21 cellular contexts compared by ENCODE assay signal in genomic region chr3:151859125-151859741, GRCh38. TPM values are rescaled to one million over a fixed set of nuclear protein-coding genes. Genes with fewer than 3 reads are reported as not detected.
A peak's percentile ranks its signal among the peaks of the same experiment; 100 is the strongest.
DNase-seq lines count a peak whose midpoint lies in the region; ATAC-seq, FAIRE-seq and TF ChIP-seq lines count a peak whose summit lies in the region.
"Had no signal": no experiment of that assay in that cellular context is flagged by ENCODE, and none has a peak within 500 bp of the region (broad histone marks: within the 10 kb centered on the region; RNA-seq: fewer than 3 reads in every experiment).

No MANE protein-coding gene starts in this region.

- H3K36me3 ChIP-seq in RWPE2 (ENCODE audit: low read depth) = no peaks in the 10 kb centered on the region
- H3K36me3 ChIP-seq in pancreas = no peaks in the 10 kb centered on the region
- H3K36me3 ChIP-seq: BLaER1 treated with 17β-estradiol and CSF1 and Interleukin-3, amounts not matched to agents 10 nM and 100 nM had no signal

- peaks cover 64% of the 10 kb centered on the region for H3K4me1 Mint-ChIP-seq in Calu3 (ENCODE audit: low read depth, unreplicated experiment)

- H3K27me3 ChIP-seq in RWPE2 (ENCODE audit: insufficient read depth, poor library complexity, severe bottlenecking) (no peaks in the 10 kb centered on the region), pancreas (no peaks in the 10 kb centered on the region)
- H3K27me3 ChIP-seq: BLaER1 treated with 17β-estradiol and CSF1 and Interleukin-3, amounts not matched to agents 10 nM and 100 nM had no signal

- peak overlapping the region; percentile 4 for H3K4me3 Mint-ChIP-seq in Calu3 (ENCODE audit: low read depth, unreplicated experiment)
- H3K4me3 Mint-ChIP-seq: CD8-positive, alpha-beta T cell; HFFc6 had no signal

- no peaks in the 10 kb centered on the region for H3K9me3 Mint-ChIP-seq in Calu3 (ENCODE audit: low read depth, unreplicated experiment)
- H3K9me3 Mint-ChIP-seq: CD8-positive, alpha-beta T cell; HFFc6 had no signal

- H3K4me1 ChIP-seq in RWPE2 (ENCODE audit: insufficient read depth, poor library complexity, severe bottlenecking) (peaks cover 7% of the 10 kb centered on the region), pancreas (peaks cover 11 to 14% (median 13%) of the 10 kb centered on the region in 3 donors)
- H3K4me1 ChIP-seq: BLaER1 treated with 17β-estradiol and CSF1 and Interleukin-3, amounts not matched to agents 10 nM and 100 nM had no signal

- no peak for FAIRE-seq in pancreas (lab: Jason Lieb, UNC)
- FAIRE-seq: D721Med had no signal

- peak; percentile 39 for DNase-seq in Calu3
- no peak for DNase-seq in RWPE2 (ENCODE audit: low spot score)
- DNase-seq in kidney tubule cell (ENCODE audit: low spot score) = peak; percentile 21
- no peak for DNase-seq in pancreas
- DNase-seq in inferior parietal cortex (ENCODE audit: extremely low spot score) = no peak
- DNase-seq in activated CD8-positive, alpha-beta memory T cell treated with anti-CD3 and anti-CD28 coated beads, Interleukin-2, amount 50 U/mL, for 48 hours = no peak
- no peak for DNase-seq in HUDEP-2 (lab: John Stamatoyannopoulos, UW; ENCODE audit: unreplicated experiment in 76 of 76)
- DNase-seq: CD8-positive, alpha-beta T cell; DMS79 treated with DMSO at 0.1 percent for 48 hours; HFFc6; IMR-90; NCI-H1417 treated with DMSO at 0.1 percent for 48 hours; NCI-H187 treated with DMSO at 0.1 percent for 48 hours; NCI-H2171 treated with DMSO at 0.1 percent for 48 hours; NCI-H774; SHP77 treated with DMSO at 0.1 percent for 48 hours had no signal

- no peaks in the 10 kb centered on the region for H3K9me3 ChIP-seq in RWPE2 (ENCODE audit: severe bottlenecking)
- H3K9me3 ChIP-seq in pancreas = no peaks in the 10 kb centered on the region
- H3K9me3 ChIP-seq: BLaER1 treated with 17β-estradiol and CSF1 and Interleukin-3, amounts not matched to agents 10 nM and 100 nM had no signal

- WGBS in pancreas, 2 donors = 7 to 13% methylated on average over 2 of the region's 2 CpGs

- TF ChIP-seq CTCF in Calu3 (IDR thresholded peaks at IDR 0.05; ENCODE audit: unreplicated experiment) = no peak
- no peak for TF ChIP-seq CTCF in RWPE2 (IDR thresholded peaks at IDR 0.05; ENCODE audit: poor library complexity, severe bottlenecking)
- TF ChIP-seq CTCF in pancreas (IDR thresholded peaks at IDR 0.05) = no peak

- intact Hi-C loops in Calu3 (cut with micrococcal nuclease; ENCODE audit: unreplicated experiment) = loop anchor here (5.0 to 10.0 kb wide), 3 partner anchors 58 to 586 kb away; no protein-coding TSS in a partner anchor
- intact Hi-C loops in pancreas (cut with DNase I) = no loop called here

- H3K27ac ChIP-seq in RWPE2 (ENCODE audit: poor library complexity, severe bottlenecking) = peak overlapping the region; percentile 14
- peak overlapping the region in 1 of 4 donors; percentile 31 for H3K27ac ChIP-seq in pancreas
- H3K27ac ChIP-seq: BLaER1 treated with 17β-estradiol and CSF1 and Interleukin-3, amounts not matched to agents 10 nM and 100 nM had no signal

- H3K27me3 Mint-ChIP-seq in Calu3 (ENCODE audit: unreplicated experiment) = no peaks in the 10 kb centered on the region

- CTCF ChIA-PET in Calu3 (lab: Charles Lee) = interaction anchor here (0.6 to 1.9 kb wide), 4 partner anchors 17 to 696 kb away, joined by 3 to 5 read pairs (median 4); no protein-coding TSS in a partner anchor

- BruUV-seq in Calu3 (replicated peaks; lab: Mats Ljungman, UMichigan) = no TSS peak

- peak overlapping the region; percentile 31 for H3K27ac Mint-ChIP-seq in Calu3 (ENCODE audit: unreplicated experiment)
- H3K27ac Mint-ChIP-seq: CD8-positive, alpha-beta T cell; HFFc6 had no signal

- no peak for ATAC-seq in RWPE2 (ENCODE audit: low read depth)
- ATAC-seq in pancreas = peak; percentile 61 to 81 (median 74)
- no peak for ATAC-seq in HG03108 (IDR thresholded peaks at IDR 0.05; ENCODE audit: unreplicated experiment)
- ATAC-seq: CD8-positive, alpha-beta T cell had no signal

- H3K4me3 ChIP-seq in RWPE2 (ENCODE audit: severe bottlenecking) (no peak overlapping the region), pancreas (no peak overlapping the region)
- H3K4me3 ChIP-seq: BLaER1 treated with 17β-estradiol and CSF1 and Interleukin-3, amounts not matched to agents 10 nM and 100 nM had no signal

- peaks cover 15% of the 10 kb centered on the region for H3K36me3 Mint-ChIP-seq in Calu3 (ENCODE audit: insufficient read depth, unreplicated experiment)
- H3K36me3 Mint-ChIP-seq: CD8-positive, alpha-beta T cell had no signal

RNA-seq across cellular contexts. Expression of gene SUCNR1, which starts 14.2 kb away (rescaled TPM):
- total RNA-seq in Calu3 (2022) (0.07 TPM in 1 of 2 replicates, not detected in the other), pancreas (under 1 TPM in 5 of 6 donors, not detected in 1; 0.08 to 0.23 (median 0.16) TPM)
- under 1 TPM; 0.02 to 0.04 TPM for polyA plus RNA-seq in pancreas
- total RNA-seq: CD8-positive, alpha-beta T cell; HFFc6; IMR-90; OCI-LY7 had no signal
- polyA plus RNA-seq: IMR-90 had no signal

RNA-seq across cellular contexts. Expression of gene AADAC, which starts 45.3 kb away (rescaled TPM):
- total RNA-seq in Calu3 (2022) (0.91 TPM in 1 of 2 replicates, not detected in the other), pancreas (10 to 100 TPM in 4 of 6 donors, 1 to 10 TPM in 2; 2.7 to 83.7 (median 19.9) TPM)
- 10 to 100 TPM in 1 of 2 donors, 1 to 10 TPM in 1; 9.1 to 20.7 TPM for polyA plus RNA-seq in pancreas
- total RNA-seq: CD8-positive, alpha-beta T cell; G401; HFFc6; IMR-90; OCI-LY7 had no signal
- polyA plus RNA-seq: IMR-90 had no signal

Comparison
In these comparisons a context has a peak if more than half of its experiments do, and no peak if none do; other contexts are left out.
1. DNase-seq: peak in Calu3 (single experiment) and kidney tubule cell (single experiment); none in RWPE2 (single experiment), pancreas (0 of 6), inferior parietal cortex (single experiment), activated CD8-positive, alpha-beta memory T cell treated with anti-CD3 and anti-CD28 coated beads, Interleukin-2, amount 50 U/mL, for 48 hours (single experiment) and HUDEP-2 (0 of 76).
2. ATAC-seq: peak in pancreas (4 of 4); none in RWPE2 (single experiment) and HG03108 (single experiment).